Comparison of ENCODE assay signal across 26 cellular contexts in the genomic region with DNA sequence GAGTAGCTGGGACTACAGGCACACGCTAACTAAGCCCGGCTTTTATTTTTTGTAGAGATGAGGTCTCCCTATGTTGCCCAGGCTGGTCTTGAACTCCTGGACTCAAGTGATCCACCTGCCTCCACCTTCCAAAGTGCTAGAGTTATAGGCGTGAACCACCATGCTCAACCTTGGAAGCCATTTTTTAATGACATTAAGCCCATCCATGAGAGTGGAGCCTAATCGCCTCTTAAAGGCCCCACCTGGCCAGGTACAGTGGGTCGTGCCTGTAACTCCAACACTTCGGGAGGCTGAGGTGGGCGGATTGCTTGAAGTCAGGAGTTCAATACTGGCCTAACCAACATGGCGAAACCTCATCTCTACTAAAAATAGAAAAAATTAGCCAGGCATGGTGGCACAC. TPM values are rescaled to one million over a fixed set of nuclear protein-coding genes. Genes with fewer than 3 reads are reported as not detected.
"Had no signal": no experiment of that assay in that cellular context is flagged by ENCODE, and none has a peak within 500 bp of the region (broad histone marks: within the 10 kb centered on the region; RNA-seq: fewer than 3 reads in every experiment).

No MANE protein-coding gene starts in this region.

- H3K4me3 Mint-ChIP-seq: mesothelial cell of epicardium; naive B cell; natural killer cell; nephron progenitor cell; neural progenitor cell; stimulated activated memory B cell treated with anti-CD40 and anti-IgM and Interleukin-4, amounts not matched to agents 10 μg/mL and 1 μg/mL and 100 μg/mL, for 72 hours; stimulated activated naive CD8-positive, alpha-beta T cell treated with anti-CD3 and anti-CD28 coated beads, Interleukin-15, amount 100 ng/mL, for 72 hours had no signal

- H3K27ac Mint-ChIP-seq: mesothelial cell of epicardium; natural killer cell; nephron progenitor cell; neural progenitor cell; stimulated activated memory B cell treated with anti-CD40 and anti-IgM and Interleukin-4, amounts not matched to agents 10 μg/mL and 1 μg/mL and 100 μg/mL, for 72 hours; stimulated activated naive CD8-positive, alpha-beta T cell treated with anti-CD3 and anti-CD28 coated beads, Interleukin-15, amount 100 ng/mL, for 72 hours had no signal

- H3K36me3 Mint-ChIP-seq: mesothelial cell of epicardium; naive B cell; natural killer cell; neural progenitor cell; stimulated activated memory B cell treated with anti-CD40 and anti-IgM and Interleukin-4, amounts not matched to agents 10 μg/mL and 1 μg/mL and 100 μg/mL, for 72 hours had no signal

- H3K9me3 Mint-ChIP-seq: natural killer cell; neural progenitor cell; stimulated activated memory B cell treated with anti-CD40 and anti-IgM and Interleukin-4, amounts not matched to agents 10 μg/mL and 1 μg/mL and 100 μg/mL, for 72 hours; stimulated activated naive CD8-positive, alpha-beta T cell treated with anti-CD3 and anti-CD28 coated beads, Interleukin-15, amount 100 ng/mL, for 72 hours had no signal

- ATAC-seq: heart right ventricle; left lung; lower lobe of right lung; psoas muscle; right lobe of liver; stimulated activated memory B cell treated with anti-CD40 and anti-IgM and Interleukin-4, amounts not matched to agents 10 μg/mL and 1 μg/mL and 100 μg/mL, for 72 hours; stimulated activated naive CD8-positive, alpha-beta T cell treated with anti-CD3 and anti-CD28 coated beads, Interleukin-15, amount 100 ng/mL, for 72 hours; upper lobe of right lung had no signal

- H3K4me1 Mint-ChIP-seq: mesothelial cell of epicardium; naive B cell; nephron progenitor cell; neural progenitor cell; stimulated activated memory B cell treated with anti-CD40 and anti-IgM and Interleukin-4, amounts not matched to agents 10 μg/mL and 1 μg/mL and 100 μg/mL, for 72 hours; stimulated activated naive CD8-positive, alpha-beta T cell treated with anti-CD3 and anti-CD28 coated beads, Interleukin-15, amount 100 ng/mL, for 72 hours had no signal

- DNase-seq: heart right ventricle; islet precursor cell; left lung; lower lobe of right lung; mammary epithelial cell; mesenchymal stem cell; naive B cell; natural killer cell; nephron progenitor cell; occipital lobe; psoas muscle; stimulated activated CD4-positive, alpha-beta T cell treated with anti-CD3 and anti-CD28 coated beads, Interleukin-1b, Interleukin-23, amount 100 ng/mL, for 48 hours; stimulated activated CD4-positive, alpha-beta T cell treated with anti-CD3 and anti-CD28 coated beads, Interleukin-2, amount 100 ng/mL, for 48 hours; stimulated activated CD4-positive, alpha-beta T cell treated with anti-CD3 and anti-CD28 coated beads, Interleukin-4, amount 100 ng/mL, for 4 hours; stimulated activated CD8-positive, alpha-beta memory T cell treated with anti-CD3 and anti-CD28 coated beads, Interleukin-4, amount 100 ng/mL, for 48 hours; stimulated activated naive CD4-positive, alpha-beta T cell treated with Interleukin-2 at 50 U/mL for 16 hours; stimulated activated naive CD8-positive, alpha-beta T cell treated with anti-CD3 and anti-CD28 coated beads, Interleukin-15, amount 100 ng/mL, for 72 hours; testis; thyroid gland; transverse colon; upper lobe of right lung had no signal

RNA-seq across cellular contexts. Expression of a gene that starts 41.6 kb away (rescaled TPM):
- total RNA-seq: osteocyte had no signal
